2 cellular contexts compared by ENCODE assay signal in the genomic region with DNA sequence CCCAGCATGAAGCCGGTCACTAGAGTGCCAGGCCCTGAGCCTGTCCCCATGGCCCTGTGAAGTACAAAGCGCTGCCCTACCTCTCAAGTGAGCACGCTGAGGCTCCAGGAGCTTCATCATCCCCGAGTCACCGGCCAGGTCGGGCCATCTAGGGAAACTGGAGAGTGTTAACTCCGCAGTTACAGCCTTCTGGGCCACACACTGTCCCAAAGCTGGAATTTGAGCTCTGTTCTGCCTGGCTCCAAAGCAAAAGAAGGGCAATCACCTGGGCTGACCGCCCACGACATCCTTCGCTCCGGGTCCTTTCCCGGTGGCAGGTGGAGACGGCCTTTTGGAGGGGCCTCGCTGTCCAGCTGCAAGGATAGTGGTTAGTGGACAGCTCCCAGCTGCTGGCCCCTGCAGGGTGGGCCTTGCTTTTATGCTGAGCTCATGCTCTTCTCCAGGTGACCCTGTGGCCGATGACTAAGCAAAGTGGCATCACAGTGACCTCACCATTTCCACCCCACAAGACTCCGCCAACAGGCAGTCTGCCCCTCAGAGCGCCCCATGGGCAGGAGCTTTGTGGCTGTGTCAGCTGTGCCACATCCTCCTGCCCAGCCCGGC.
TF ChIP-seq lines count a peak whose summit lies in the region.

No MANE protein-coding gene starts in this region.

TF ChIP-seq in HepG2, 621 proteins besides CTCF, POLR2A, EP300 and RAD21:
- TF ChIP-seq FOSL2 (CRISPR knock-in tag; IDR thresholded peaks at IDR 0.05) (peak; percentile 76), ZNF33A (CRISPR knock-in tag; IDR thresholded peaks at IDR 0.05; ENCODE audit: borderline replicate concordance) (no peak), SNRNP70 (IDR thresholded peaks at IDR 0.05; ENCODE audit: low read depth, low read length) (no peak), NFE2L2 (IDR thresholded peaks at IDR 0.05; ENCODE audit: low read length) (0 out of 2 replicates have a peak, but pooled peaks have one; percentile 9), SRSF9 (IDR thresholded peaks at IDR 0.05; ENCODE audit: borderline replicate concordance, insufficient read depth, low read depth, low read length, poor library complexity, severe bottlenecking) (no peak), ZNF17 (CRISPR knock-in tag; IDR thresholded peaks at IDR 0.05) (no peak), GATAD2A (CRISPR knock-in tag; IDR thresholded peaks at IDR 0.05) (no peak), RARA (CRISPR knock-in tag; IDR thresholded peaks at IDR 0.05) (peak; percentile 28; the same call in 1 of the 2 replicates), ETV5 (CRISPR knock-in tag; IDR thresholded peaks at IDR 0.05; ENCODE audit: borderline replicate concordance) (no peak), MAFG (CRISPR knock-in tag; IDR thresholded peaks at IDR 0.05) (0 out of 2 replicates have a peak, but pooled peaks have one; percentile 26), RFX1 (IDR thresholded peaks at IDR 0.05) (no peak), ZNF253 (CRISPR knock-in tag; IDR thresholded peaks at IDR 0.05; ENCODE audit: borderline replicate concordance) (no peak), MAFK (conservative IDR thresholded peaks at IDR 0.05 in 1 of 2, IDR thresholded peaks at IDR 0.05 in 1 of 2; ENCODE audit: low read length in 2 of 2) (peak; percentile 30 to 38), KLF11 (CRISPR knock-in tag; IDR thresholded peaks at IDR 0.05) (no peak), CCAR2 (optimal IDR thresholded peaks at IDR 0.05; ENCODE audit: low read depth, low read length) (no peak)
- TF ChIP-seq, protein P1, sequence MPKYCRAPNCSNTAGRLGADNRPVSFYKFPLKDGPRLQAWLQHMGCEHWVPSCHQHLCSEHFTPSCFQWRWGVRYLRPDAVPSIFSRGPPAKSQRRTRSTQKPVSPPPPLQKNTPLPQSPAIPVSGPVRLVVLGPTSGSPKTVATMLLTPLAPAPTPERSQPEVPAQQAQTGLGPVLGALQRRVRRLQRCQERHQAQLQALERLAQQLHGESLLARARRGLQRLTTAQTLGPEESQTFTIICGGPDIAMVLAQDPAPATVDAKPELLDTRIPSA (CRISPR knock-in tag; IDR thresholded peaks at IDR 0.05; ENCODE audit: borderline replicate concordance): no peak
- TF ChIP-seq, protein P2, sequence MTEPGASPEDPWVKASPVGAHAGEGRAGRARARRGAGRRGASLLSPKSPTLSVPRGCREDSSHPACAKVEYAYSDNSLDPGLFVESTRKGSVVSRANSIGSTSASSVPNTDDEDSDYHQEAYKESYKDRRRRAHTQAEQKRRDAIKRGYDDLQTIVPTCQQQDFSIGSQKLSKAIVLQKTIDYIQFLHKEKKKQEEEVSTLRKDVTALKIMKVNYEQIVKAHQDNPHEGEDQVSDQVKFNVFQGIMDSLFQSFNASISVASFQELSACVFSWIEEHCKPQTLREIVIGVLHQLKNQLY (CRISPR knock-in tag; IDR thresholded peaks at IDR 0.05): no peak
- TF ChIP-seq, protein P3, sequence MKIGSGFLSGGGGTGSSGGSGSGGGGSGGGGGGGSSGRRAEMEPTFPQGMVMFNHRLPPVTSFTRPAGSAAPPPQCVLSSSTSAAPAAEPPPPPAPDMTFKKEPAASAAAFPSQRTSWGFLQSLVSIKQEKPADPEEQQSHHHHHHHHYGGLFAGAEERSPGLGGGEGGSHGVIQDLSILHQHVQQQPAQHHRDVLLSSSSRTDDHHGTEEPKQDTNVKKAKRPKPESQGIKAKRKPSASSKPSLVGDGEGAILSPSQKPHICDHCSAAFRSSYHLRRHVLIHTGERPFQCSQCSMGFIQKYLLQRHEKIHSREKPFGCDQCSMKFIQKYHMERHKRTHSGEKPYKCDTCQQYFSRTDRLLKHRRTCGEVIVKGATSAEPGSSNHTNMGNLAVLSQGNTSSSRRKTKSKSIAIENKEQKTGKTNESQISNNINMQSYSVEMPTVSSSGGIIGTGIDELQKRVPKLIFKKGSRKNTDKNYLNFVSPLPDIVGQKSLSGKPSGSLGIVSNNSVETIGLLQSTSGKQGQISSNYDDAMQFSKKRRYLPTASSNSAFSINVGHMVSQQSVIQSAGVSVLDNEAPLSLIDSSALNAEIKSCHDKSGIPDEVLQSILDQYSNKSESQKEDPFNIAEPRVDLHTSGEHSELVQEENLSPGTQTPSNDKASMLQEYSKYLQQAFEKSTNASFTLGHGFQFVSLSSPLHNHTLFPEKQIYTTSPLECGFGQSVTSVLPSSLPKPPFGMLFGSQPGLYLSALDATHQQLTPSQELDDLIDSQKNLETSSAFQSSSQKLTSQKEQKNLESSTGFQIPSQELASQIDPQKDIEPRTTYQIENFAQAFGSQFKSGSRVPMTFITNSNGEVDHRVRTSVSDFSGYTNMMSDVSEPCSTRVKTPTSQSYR (CRISPR knock-in tag; IDR thresholded peaks at IDR 0.05; ENCODE audit: borderline replicate concordance): no peak
- TF ChIP-seq, protein P4, sequence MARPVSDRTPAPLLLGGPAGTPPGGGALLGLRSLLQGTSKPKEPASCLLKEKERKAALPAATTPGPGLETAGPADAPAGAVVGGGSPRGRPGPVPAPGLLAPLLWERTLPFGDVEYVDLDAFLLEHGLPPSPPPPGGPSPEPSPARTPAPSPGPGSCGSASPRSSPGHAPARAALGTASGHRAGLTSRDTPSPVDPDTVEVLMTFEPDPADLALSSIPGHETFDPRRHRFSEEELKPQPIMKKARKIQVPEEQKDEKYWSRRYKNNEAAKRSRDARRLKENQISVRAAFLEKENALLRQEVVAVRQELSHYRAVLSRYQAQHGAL (CRISPR knock-in tag; IDR thresholded peaks at IDR 0.05; ENCODE audit: not compliant biosample characterization): no peak

TF ChIP-seq in GM12891, 5 proteins besides CTCF, POLR2A, EP300 and RAD21:
- TF ChIP-seq SPI1 (IDR thresholded peaks at IDR 0.05; ENCODE audit: low read depth, low read length) (no peak), TAF1 (IDR thresholded peaks at IDR 0.05; ENCODE audit: low read depth, low read length) (no peak), POLR2AphosphoS5 (IDR thresholded peaks at IDR 0.05; ENCODE audit: low read depth, low read length) (no peak), POU2F2 (IDR thresholded peaks at IDR 0.05; ENCODE audit: low read depth, low read length) (no peak), PAX5 (IDR thresholded peaks at IDR 0.05; ENCODE audit: insufficient read depth, low read length, severe bottlenecking) (no peak)
